1 cellular context compared by ENCODE assay signal in genomic region chr11:60563553-60564235, GRCh38.
TF ChIP-seq lines count a peak whose summit lies in the region.

No MANE protein-coding gene starts in this region.

TF ChIP-seq in WTC11, 78 proteins besides CTCF, POLR2A, EP300 and RAD21 (continued from another document):
- TF ChIP-seq AR (CRISPR knock-in tag; IDR thresholded peaks at IDR 0.05) = no peak
- no peak for TF ChIP-seq MXD4 (CRISPR knock-in tag; IDR thresholded peaks at IDR 0.05; ENCODE audit: borderline replicate concordance)
- no peak for TF ChIP-seq TEAD4 (CRISPR knock-in tag; IDR thresholded peaks at IDR 0.05)
